Comparison of ENCODE assay signal across 8 cellular contexts in the genomic region with DNA sequence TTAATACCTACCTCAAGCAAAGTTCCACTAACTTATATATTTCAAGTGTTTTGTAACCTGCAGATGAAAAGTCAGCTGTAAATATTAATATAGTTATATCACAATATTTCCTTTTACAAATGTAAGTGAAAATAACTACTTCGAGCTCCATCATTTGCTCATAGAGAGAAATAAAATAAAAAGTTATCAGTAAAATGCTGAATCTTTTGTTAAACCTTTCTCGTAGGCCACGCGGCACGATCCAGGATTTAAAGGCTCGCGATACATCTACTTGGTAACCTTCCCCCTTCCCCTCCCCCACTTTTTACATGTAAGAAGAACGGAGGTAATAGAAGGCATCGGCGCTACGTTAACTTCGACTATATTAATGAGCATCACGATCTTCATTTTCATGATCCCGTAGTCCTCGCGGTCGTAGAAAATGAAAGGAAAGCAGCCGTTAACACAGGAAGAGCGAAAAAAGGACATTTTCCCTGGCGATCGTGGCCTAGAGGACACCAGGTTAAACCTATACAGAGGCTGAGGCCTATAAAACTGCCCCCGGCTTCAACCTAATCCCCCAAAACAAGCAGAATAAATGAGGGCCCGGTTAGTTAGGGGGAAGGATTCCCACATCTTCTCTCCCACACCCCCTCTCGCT. TPM values are rescaled to one million over a fixed set of nuclear protein-coding genes. Genes with fewer than 3 reads are reported as not detected.
DNase-seq lines count a peak whose midpoint lies in the region; ATAC-seq, FAIRE-seq and TF ChIP-seq lines count a peak whose summit lies in the region.

No MANE protein-coding gene starts in this region.

- H3K4me1 Mint-ChIP-seq in dendritic cell treated with granulocyte-macrophage colony-stimulating factor and Interleukin-4, amounts not matched to agents 40 ng/mL and 50 ng/mL, for 4 days (ENCODE audit: low read depth), result peaks cover 44% of the 10 kb centered on the region
- peaks cover 41% of the 10 kb centered on the region for H3K4me1 Mint-ChIP-seq in mesothelial cell of epicardium

- peaks cover 22% of the 10 kb centered on the region for H3F3A ChIP-seq in DOHH2 (ENCODE audit: control insufficient read depth, insufficient read depth)

- H3K36me3 Mint-ChIP-seq in dendritic cell treated with granulocyte-macrophage colony-stimulating factor and Interleukin-4, amounts not matched to agents 40 ng/mL and 50 ng/mL, for 4 days (ENCODE audit: low read depth), result peaks cover 51% of the 10 kb centered on the region
- H3K36me3 Mint-ChIP-seq in mesothelial cell of epicardium, result peaks cover 29% of the 10 kb centered on the region

- no peaks in the 10 kb centered on the region for H3K27me3 ChIP-seq in DOHH2 (ENCODE audit: control insufficient read depth, low read length)
- no peaks in the 10 kb centered on the region for H3K27me3 ChIP-seq in KMS-11 (ENCODE audit: insufficient read depth, low read depth)

- H3K9me2 ChIP-seq in DOHH2 (replicated peaks; ENCODE audit: control insufficient read depth, low read length), result no peaks in the 10 kb centered on the region

- H3K79me2 ChIP-seq in DOHH2 (ENCODE audit: control insufficient read depth, low read length), result peaks cover 56% of the 10 kb centered on the region
- peaks cover 56% of the 10 kb centered on the region for H3K79me2 ChIP-seq in KMS-11 (ENCODE audit: insufficient read depth, low read depth)

- peak overlapping the region; percentile 98 for H3K27ac Mint-ChIP-seq in dendritic cell treated with granulocyte-macrophage colony-stimulating factor and Interleukin-4, amounts not matched to agents 40 ng/mL and 50 ng/mL, for 4 days
- peak overlapping the region; percentile 100 for H3K27ac Mint-ChIP-seq in mesothelial cell of epicardium

- peak overlapping the region; percentile 99 for H3K9ac ChIP-seq in KMS-11
- H3K9ac ChIP-seq in SK-N-MC (ENCODE audit: insufficient read length), result peak overlapping the region; percentile 99

- ATAC-seq in HG03342 (IDR thresholded peaks at IDR 0.05; ENCODE audit: unreplicated experiment), result no peak

- peak overlapping the region; percentile 100 for H3K4me3 Mint-ChIP-seq in dendritic cell treated with granulocyte-macrophage colony-stimulating factor and Interleukin-4, amounts not matched to agents 40 ng/mL and 50 ng/mL, for 4 days
- H3K4me3 Mint-ChIP-seq in mesothelial cell of epicardium, result peak overlapping the region; percentile 100

- H4K20me1 ChIP-seq in DOHH2 (ENCODE audit: control insufficient read depth, insufficient read depth, low read depth, low read length) (peaks cover 39% of the 10 kb centered on the region), KMS-11 (ENCODE audit: insufficient read depth) (peaks cover 35% of the 10 kb centered on the region)

- H3K9me3 Mint-ChIP-seq in dendritic cell treated with granulocyte-macrophage colony-stimulating factor and Interleukin-4, amounts not matched to agents 40 ng/mL and 50 ng/mL, for 4 days, result no peaks in the 10 kb centered on the region
- no peaks in the 10 kb centered on the region for H3K9me3 Mint-ChIP-seq in mesothelial cell of epicardium

- H3K4me3 ChIP-seq in DOHH2 (ENCODE audit: low read length) (peak overlapping the region; percentile 92), KMS-11 (IDR thresholded peaks at IDR 0.05; ENCODE audit: insufficient read depth, low read depth, low read length) (no peak overlapping the region), SK-N-MC (peak overlapping the region; percentile 92)

- no peak overlapping the region for H2AFZ ChIP-seq in KMS-11 (ENCODE audit: low read depth)

- no peak for DNase-seq in SK-N-MC (ENCODE audit: low read depth, low spot score)
- peak in 1 of 2 experiments; percentile 42 for DNase-seq in mesothelial cell of epicardium (ENCODE audit: low spot score in 2 of 2, unreplicated experiment in 2 of 2)
- peak; percentile 12 for DNase-seq in urothelium cell line (ENCODE audit: low spot score)
- no peak for DNase-seq in ecto neural progenitor cell (ENCODE audit: low spot score)

- intact Hi-C loops in dendritic cell treated with granulocyte-macrophage colony-stimulating factor and Interleukin-4, amounts not matched to agents 40 ng/mL and 50 ng/mL, for 4 days (cut with micrococcal nuclease), result loop anchor here (1.0 kb wide), 1 partner anchor 116 kb away; the partner anchor contains the start of gene SUPT16H

- H3K27ac ChIP-seq in DOHH2 (ENCODE audit: low read depth, low read length) (peak overlapping the region; percentile 77), KMS-11 (peak overlapping the region; percentile 93), SK-N-MC (peak overlapping the region; percentile 92)

- H3K4me1 ChIP-seq in DOHH2 (ENCODE audit: control insufficient read depth, low read length), result peaks cover 47% of the 10 kb centered on the region
- peaks cover 41% of the 10 kb centered on the region for H3K4me1 ChIP-seq in KMS-11 (ENCODE audit: low read depth, poor library complexity, severe bottlenecking)

- no peak for FAIRE-seq in urothelium cell line (lab: Jason Lieb, UNC)

- no peaks in the 10 kb centered on the region for H3K9me3 ChIP-seq in DOHH2 (ENCODE audit: control insufficient read depth, insufficient read depth, low read length)
- H3K9me3 ChIP-seq in SK-N-MC (ENCODE audit: low read depth, low read length), result no peaks in the 10 kb centered on the region

- no peak for TF ChIP-seq CTCF in DOHH2 (IDR thresholded peaks at IDR 0.05; ENCODE audit: low read depth, low read length, poor library complexity, severe bottlenecking)
- TF ChIP-seq CTCF in KMS-11 (conservative IDR thresholded peaks at IDR 0.05; ENCODE audit: low read depth, low read length), result no peak
- no peak for TF ChIP-seq CTCF in mesothelial cell of epicardium (IDR thresholded peaks at IDR 0.05; ENCODE audit: unreplicated experiment)

- peaks cover 55% of the 10 kb centered on the region for H3K36me3 ChIP-seq in DOHH2 (ENCODE audit: control insufficient read depth, low read length)
- peaks cover 16% of the 10 kb centered on the region; the same call in 1 of the 2 replicates for H3K36me3 ChIP-seq in KMS-11 (ENCODE audit: insufficient read depth)
- H3K36me3 ChIP-seq in SK-N-MC (ENCODE audit: insufficient read depth, low read length), result peaks cover 52% of the 10 kb centered on the region

- H3K4me2 ChIP-seq in DOHH2 (ENCODE audit: low read length) (peak overlapping the region; percentile 86), KMS-11 (peak overlapping the region; percentile 72)

- H3K27me3 Mint-ChIP-seq in dendritic cell treated with granulocyte-macrophage colony-stimulating factor and Interleukin-4, amounts not matched to agents 40 ng/mL and 50 ng/mL, for 4 days, result no peaks in the 10 kb centered on the region
- H3K27me3 Mint-ChIP-seq in mesothelial cell of epicardium (ENCODE audit: low read depth), result no peaks in the 10 kb centered on the region

RNA-seq across cellular contexts. Expression of gene HNRNPC, which starts 0.5 kb away (rescaled TPM):
- 669 to 698 TPM (median 675 TPM) in 3 replicates for total RNA-seq in mesothelial cell of epicardium

RNA-seq across cellular contexts. Expression of gene RPGRIP1, which starts 11.2 kb away (rescaled TPM):
- total RNA-seq in mesothelial cell of epicardium, result 0.29 to 0.35 TPM (median 0.29 TPM) in 3 replicates
